Comparison of ENCODE assay signal across 1 cellular context in genomic region chr6:4012826-4013225, GRCh38.
TF ChIP-seq lines count a peak whose summit lies in the region.

No MANE protein-coding gene starts in this region.

TF ChIP-seq in K562, 482 proteins besides CTCF, POLR2A, EP300 and RAD21 (continued from another document):
- no peak for TF ChIP-seq XRCC3 (IDR thresholded peaks at IDR 0.05)
